In the genomic region with DNA sequence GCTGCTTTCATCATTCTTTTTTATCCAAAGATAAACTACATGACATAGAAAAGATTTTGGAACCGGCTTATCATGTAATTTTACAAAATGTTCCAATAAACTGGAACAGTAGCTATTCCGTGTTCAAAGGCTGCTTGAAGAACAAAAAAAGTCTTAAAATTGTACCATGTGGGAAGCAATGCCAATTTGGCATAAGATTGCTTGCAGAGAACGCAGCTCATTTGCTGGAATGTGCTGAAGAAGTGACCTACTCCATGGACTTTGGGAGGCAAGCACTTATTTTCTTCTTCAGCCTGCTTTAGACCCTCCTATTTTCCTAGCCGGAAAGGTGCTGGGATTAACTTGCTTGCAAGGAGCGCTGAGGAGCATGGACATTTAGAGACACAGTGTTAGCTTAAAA, we compare ENCODE assay signal across 13 cellular contexts.
A peak's percentile ranks its signal among the peaks of the same experiment; 100 is the strongest.
DNase-seq lines count a peak whose midpoint lies in the region; ATAC-seq and TF ChIP-seq lines count a peak whose summit lies in the region.
"Had no signal": no experiment of that assay in that cellular context is flagged by ENCODE, and none has a peak within 500 bp of the region (broad histone marks: within the 10 kb centered on the region; RNA-seq: fewer than 3 reads in every experiment).

No MANE protein-coding gene starts in this region.

- peaks cover 23% of the 10 kb centered on the region for H3K4me1 Mint-ChIP-seq in activated naive CD4-positive, alpha-beta T cell treated with anti-CD3 and anti-CD28 coated beads for 36 hours (ENCODE audit: low read depth)

- no peaks in the 10 kb centered on the region for H3K9me3 ChIP-seq in PC-9 (ENCODE audit: insufficient read depth, low read depth)

- no peaks in the 10 kb centered on the region for H3K79me2 ChIP-seq in PC-9 (ENCODE audit: low read depth)

- TF ChIP-seq CTCF in VCaP (conservative IDR thresholded peaks at IDR 0.05) (no peak), PC-9 (conservative IDR thresholded peaks at IDR 0.05) (no peak)

- no peaks in the 10 kb centered on the region for H4K20me1 ChIP-seq in PC-9 (ENCODE audit: insufficient read depth)

- no peak overlapping the region for H3K27ac Mint-ChIP-seq in activated naive CD4-positive, alpha-beta T cell treated with anti-CD3 and anti-CD28 coated beads for 36 hours

- H3K9me2 ChIP-seq in PC-9 (ENCODE audit: insufficient read depth), result no peaks in the 10 kb centered on the region

- POLR2A ChIA-PET in PC-9 (lab: Charles Lee; ENCODE audit: unreplicated experiment), result no interaction called here

- DNase-seq in left ventricle myocardium superior, result no peak
- DNase-seq in cardiac septum (ENCODE audit: low spot score), result no peak
- DNase-seq in middle frontal gyrus (ENCODE audit: extremely low spot score, low spot score), result peak; percentile 27
- no peak for DNase-seq in T-helper 9 cell
- no peak for DNase-seq in PC-9
- DNase-seq in medulla oblongata (ENCODE audit: extremely low spot score), result no peak
- no peak for DNase-seq in activated naive CD4-positive, alpha-beta T cell treated with anti-CD3 and anti-CD28 coated beads for 36 hours
- DNase-seq: EL, H7, NCI-H1417, NCI-H1930, NCI-H2171 had no signal

- no peaks in the 10 kb centered on the region for H3K4me1 ChIP-seq in PC-9 (replicated peaks; ENCODE audit: insufficient read depth)

- H3K27ac ChIP-seq in VCaP, result 0 out of 2 replicates have a peak overlapping the region, but pooled peaks have one; percentile 1
- no peak overlapping the region for H3K27ac ChIP-seq in PC-9

- no peak overlapping the region for H3K4me3 ChIP-seq in PC-9

- no peaks in the 10 kb centered on the region for H3K36me3 ChIP-seq in PC-9 (ENCODE audit: low read depth)

- ATAC-seq in left ventricle myocardium superior, result peak; percentile 48

- H3K4me2 ChIP-seq in PC-9, result no peak overlapping the region

- intact Hi-C loops in left ventricle myocardium superior (cut with micrococcal nuclease) (no loop called here), cardiac septum (cut with DNase I) (no loop called here), PC-9 (cut with micrococcal nuclease; ENCODE audit: unreplicated experiment) (no loop called here)
- intact Hi-C loops in activated naive CD4-positive, alpha-beta T cell treated with anti-CD3 and anti-CD28 coated beads for 36 hours (cut with micrococcal nuclease), result no loop called here

- no peaks in the 10 kb centered on the region for H3K9me3 Mint-ChIP-seq in activated naive CD4-positive, alpha-beta T cell treated with anti-CD3 and anti-CD28 coated beads for 36 hours

- H2AFZ ChIP-seq in PC-9, result no peak overlapping the region

- H3K27me3 Mint-ChIP-seq in activated naive CD4-positive, alpha-beta T cell treated with anti-CD3 and anti-CD28 coated beads for 36 hours (ENCODE audit: low read depth), result peaks cover 14% of the 10 kb centered on the region

- no peaks in the 10 kb centered on the region for H3K36me3 Mint-ChIP-seq in activated naive CD4-positive, alpha-beta T cell treated with anti-CD3 and anti-CD28 coated beads for 36 hours (ENCODE audit: low read depth)

- H3K4me3 Mint-ChIP-seq in activated naive CD4-positive, alpha-beta T cell treated with anti-CD3 and anti-CD28 coated beads for 36 hours, result no peak overlapping the region

- no TSS peak for BruUV-seq in PC-9 (replicated peaks; lab: Mats Ljungman, UMichigan)

- H3F3A ChIP-seq in PC-9 (ENCODE audit: insufficient read depth, low read depth), result no peaks in the 10 kb centered on the region

- CTCF ChIA-PET in PC-9 (lab: Charles Lee), result no interaction called here
- CTCF ChIA-PET in activated naive CD4-positive, alpha-beta T cell treated with anti-CD3 and anti-CD28 coated beads for 36 hours (lab: Charles Lee), result interaction anchor here (2.1 kb wide), 1 partner anchor 69 kb away, joined by 5 read pairs; no protein-coding TSS in a partner anchor

- peaks cover 75% of the 10 kb centered on the region for H3K27me3 ChIP-seq in PC-9 (ENCODE audit: insufficient read depth, low read depth)
